In the genomic region with DNA sequence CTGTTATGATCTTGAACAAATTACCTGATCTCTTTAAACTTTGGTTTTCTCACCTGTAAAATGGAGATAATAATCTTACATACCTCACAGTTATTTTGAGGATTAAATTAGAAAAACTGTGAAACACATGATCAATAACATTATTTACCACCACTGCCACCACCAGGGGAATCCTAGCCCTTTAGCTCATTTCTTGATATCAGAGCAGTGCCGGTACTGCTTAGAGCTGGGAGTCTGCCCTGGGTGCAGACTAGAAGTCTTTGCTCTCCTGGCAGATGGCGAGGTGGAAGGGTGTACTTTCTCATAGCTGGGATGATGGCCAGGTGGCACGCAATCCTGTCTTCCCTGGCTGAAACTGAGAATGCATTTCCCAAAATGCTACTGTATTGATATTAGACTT, we compare ENCODE assay signal across 18 cellular contexts. TPM values are rescaled to one million over a fixed set of nuclear protein-coding genes. Genes with fewer than 3 reads are reported as not detected.
A peak's percentile ranks its signal among the peaks of the same experiment; 100 is the strongest.
DNase-seq lines count a peak whose midpoint lies in the region; ATAC-seq, FAIRE-seq and TF ChIP-seq lines count a peak whose summit lies in the region.
"Had no signal": no experiment of that assay in that cellular context is flagged by ENCODE, and none has a peak within 500 bp of the region (broad histone marks: within the 10 kb centered on the region; RNA-seq: fewer than 3 reads in every experiment).

No MANE protein-coding gene starts in this region.

- peaks cover 6% of the 10 kb centered on the region for H3K4me1 Mint-ChIP-seq in central memory CD8-positive, alpha-beta T cell
- H3K4me1 Mint-ChIP-seq in activated CD4-positive, alpha-beta T cell treated with anti-CD3 and anti-CD28 coated beads, Interleukin-2, amount 10 ng/mL, durations not matched to agents 7 days and 5 days: peaks cover 6% of the 10 kb centered on the region

- POLR2A ChIA-PET in activated CD4-positive, alpha-beta T cell treated with anti-CD3 and anti-CD28 coated beads, Interleukin-2, amount 10 ng/mL, durations not matched to agents 7 days and 5 days (lab: Charles Lee): no interaction called here

- no peak for FAIRE-seq in GM12891 (lab: Jason Lieb, UNC)
- FAIRE-seq: HTR-8/SVneo had no signal

- no peaks in the 10 kb centered on the region for H3K9me3 ChIP-seq in cardiac muscle cell (ENCODE audit: low read depth)
- no peaks in the 10 kb centered on the region for H3K9me3 ChIP-seq in left ventricle myocardium inferior (replicated peaks)
- H3K9me3 ChIP-seq: SJSA1 had no signal

- DNase-seq in cardiac muscle cell (ENCODE audit: low read depth in 1 of 2, low spot score in 1 of 2) (no peak), left ventricle myocardium inferior (no peak), NCI-H2171 treated with DMSO at 0.1 percent for 48 hours (lab: John Stamatoyannopoulos, UW) (peak; percentile 98), GM12891 (ENCODE audit: insufficient read length, low spot score) (no peak)
- DNase-seq in central memory CD8-positive, alpha-beta T cell (ENCODE audit: low spot score in 2 of 2): no peak
- DNase-seq in activated CD8-positive, alpha-beta memory T cell treated with anti-CD3 and anti-CD28 coated beads, Interleukin-2, amount 50 U/mL, for 48 hours: no peak
- DNase-seq in activated CD4-positive, alpha-beta T cell treated with anti-CD3 and anti-CD28 coated beads, Interleukin-2, amount 10 ng/mL, durations not matched to agents 7 days and 5 days: no peak
- DNase-seq: activated CD4-positive, alpha-beta T cell treated with anti-CD3 and anti-CD28 coated beads for 1 hour; GF-D8; NCI-H187 treated with DMSO at 0.1 percent for 48 hours; stimulated activated CD4-positive, alpha-beta T cell treated with anti-CD3 and anti-CD28 coated beads, Interleukin-1b, Interleukin-23, amount 100 ng/mL, for 48 hours; stimulated activated naive B cell treated with anti-CD40 and anti-IgM and Interleukin-4, amounts not matched to agents 10 μg/mL and 1 μg/mL and 100 μg/mL, for 72 hours had no signal

- TF ChIP-seq POLR2A in GM12891 (IDR thresholded peaks at IDR 0.05; ENCODE audit: low read depth, low read length): no peak

- intact Hi-C loops in left ventricle myocardium inferior (cut with micrococcal nuclease): no loop called here

- TF ChIP-seq CTCF in cardiac muscle cell (IDR thresholded peaks at IDR 0.05; ENCODE audit: low read depth, low read length): peak; percentile 9
- no peak for TF ChIP-seq CTCF in left ventricle myocardium inferior (IDR thresholded peaks at IDR 0.05; ENCODE audit: borderline replicate concordance)

- H3K27ac ChIP-seq in cardiac muscle cell: no peak overlapping the region
- H3K27ac ChIP-seq in left ventricle myocardium inferior (replicated peaks): no peak overlapping the region
- H3K27ac ChIP-seq: epithelial cell of prostate, parathyroid adenoma, SJSA1 had no signal

- H3K27ac Mint-ChIP-seq in central memory CD8-positive, alpha-beta T cell (ENCODE audit: low read depth): peak overlapping the region; percentile 46
- no peak overlapping the region for H3K27ac Mint-ChIP-seq in activated CD4-positive, alpha-beta T cell treated with anti-CD3 and anti-CD28 coated beads, Interleukin-2, amount 10 ng/mL, durations not matched to agents 7 days and 5 days
- H3K27ac Mint-ChIP-seq: activated T-helper 1 cell treated with anti-CD3 and anti-CD28 coated beads, Interleukin-12 subunit alpha, Interleukin-12 subunit beta, Interleukin-2, Interleukin-4 antibody, amounts not matched to agents 30 ng/mL and 10 ng/mL and 1 ng/mL, durations not matched to agents 14 hours and 24 hours and 36 hours; stimulated activated naive B cell treated with anti-CD40 and anti-IgM and Interleukin-4, amounts not matched to agents 10 μg/mL and 1 μg/mL and 100 μg/mL, for 72 hours had no signal

- no peak for ATAC-seq in central memory CD8-positive, alpha-beta T cell (replicated peaks; ENCODE audit: extremely low read depth, poor library complexity, severe bottlenecking)
- no peak for ATAC-seq in HG03108 (IDR thresholded peaks at IDR 0.05; ENCODE audit: unreplicated experiment)
- ATAC-seq: stimulated activated naive B cell treated with anti-CD40 and anti-IgM and Interleukin-4, amounts not matched to agents 10 μg/mL and 1 μg/mL and 100 μg/mL, for 72 hours had no signal

- H3K4me3 Mint-ChIP-seq in central memory CD8-positive, alpha-beta T cell: no peak overlapping the region
- no peak overlapping the region for H3K4me3 Mint-ChIP-seq in activated CD4-positive, alpha-beta T cell treated with anti-CD3 and anti-CD28 coated beads, Interleukin-2, amount 10 ng/mL, durations not matched to agents 7 days and 5 days
- H3K4me3 Mint-ChIP-seq: activated T-helper 1 cell treated with anti-CD3 and anti-CD28 coated beads, Interleukin-12 subunit alpha, Interleukin-12 subunit beta, Interleukin-2, Interleukin-4 antibody, amounts not matched to agents 30 ng/mL and 10 ng/mL and 1 ng/mL, durations not matched to agents 14 hours and 24 hours and 36 hours; stimulated activated naive B cell treated with anti-CD40 and anti-IgM and Interleukin-4, amounts not matched to agents 10 μg/mL and 1 μg/mL and 100 μg/mL, for 72 hours had no signal

- H3K4me3 ChIP-seq in cardiac muscle cell (no peak overlapping the region), left ventricle myocardium inferior (no peak overlapping the region)
- H3K4me3 ChIP-seq: SJSA1 had no signal

- CTCF ChIA-PET in activated CD4-positive, alpha-beta T cell treated with anti-CD3 and anti-CD28 coated beads, Interleukin-2, amount 10 ng/mL, durations not matched to agents 7 days and 5 days (lab: Charles Lee): interaction anchor here (1.2 kb wide), 1 partner anchor 62 kb away, joined by 3 read pairs; a partner anchor contains a TSS

- H3K9me3 Mint-ChIP-seq in central memory CD8-positive, alpha-beta T cell: no peaks in the 10 kb centered on the region
- H3K9me3 Mint-ChIP-seq in activated CD4-positive, alpha-beta T cell treated with anti-CD3 and anti-CD28 coated beads, Interleukin-2, amount 10 ng/mL, durations not matched to agents 7 days and 5 days: no peaks in the 10 kb centered on the region
- H3K9me3 Mint-ChIP-seq: activated T-helper 1 cell treated with anti-CD3 and anti-CD28 coated beads, Interleukin-12 subunit alpha, Interleukin-12 subunit beta, Interleukin-2, Interleukin-4 antibody, amounts not matched to agents 30 ng/mL and 10 ng/mL and 1 ng/mL, durations not matched to agents 14 hours and 24 hours and 36 hours; stimulated activated naive B cell treated with anti-CD40 and anti-IgM and Interleukin-4, amounts not matched to agents 10 μg/mL and 1 μg/mL and 100 μg/mL, for 72 hours had no signal

- H3K4me1 ChIP-seq in cardiac muscle cell (ENCODE audit: low read depth) (no peaks in the 10 kb centered on the region), left ventricle myocardium inferior (peaks cover 4% of the 10 kb centered on the region)
- H3K4me1 ChIP-seq: SJSA1 had no signal

- H3K36me3 ChIP-seq in cardiac muscle cell (no peaks in the 10 kb centered on the region), left ventricle myocardium inferior (no peaks in the 10 kb centered on the region)
- H3K36me3 ChIP-seq: SJSA1 had no signal

- no peaks in the 10 kb centered on the region for H3K36me3 Mint-ChIP-seq in central memory CD8-positive, alpha-beta T cell (ENCODE audit: insufficient read depth)
- H3K36me3 Mint-ChIP-seq in activated CD4-positive, alpha-beta T cell treated with anti-CD3 and anti-CD28 coated beads, Interleukin-2, amount 10 ng/mL, durations not matched to agents 7 days and 5 days (ENCODE audit: low read depth): no peaks in the 10 kb centered on the region
- H3K36me3 Mint-ChIP-seq: stimulated activated naive B cell treated with anti-CD40 and anti-IgM and Interleukin-4, amounts not matched to agents 10 μg/mL and 1 μg/mL and 100 μg/mL, for 72 hours had no signal

- H3K27me3 ChIP-seq in cardiac muscle cell (no peaks in the 10 kb centered on the region), left ventricle myocardium inferior (ENCODE audit: low read depth) (peaks cover 5% of the 10 kb centered on the region)
- H3K27me3 ChIP-seq: SJSA1 had no signal

- H3K27me3 Mint-ChIP-seq in central memory CD8-positive, alpha-beta T cell: no peaks in the 10 kb centered on the region
- peaks cover 11% of the 10 kb centered on the region for H3K27me3 Mint-ChIP-seq in activated CD4-positive, alpha-beta T cell treated with anti-CD3 and anti-CD28 coated beads, Interleukin-2, amount 10 ng/mL, durations not matched to agents 7 days and 5 days

TF ChIP-seq in GM12891, 5 proteins besides CTCF, POLR2A, EP300 and RAD21:
- TF ChIP-seq PAX5 (IDR thresholded peaks at IDR 0.05; ENCODE audit: insufficient read depth, low read length, severe bottlenecking) (no peak), SPI1 (IDR thresholded peaks at IDR 0.05; ENCODE audit: low read depth, low read length) (no peak), TAF1 (IDR thresholded peaks at IDR 0.05; ENCODE audit: low read depth, low read length) (no peak), POLR2AphosphoS5 (IDR thresholded peaks at IDR 0.05; ENCODE audit: low read depth, low read length) (no peak), POU2F2 (IDR thresholded peaks at IDR 0.05; ENCODE audit: low read depth, low read length) (no peak)
TF ChIP-seq in GM12891: peak in this region for 0.

RNA-seq across cellular contexts. Expression of a gene that starts 12.7 kb away (rescaled TPM):
- not detected in 2 replicates for total RNA-seq in cardiac muscle cell
- 0.57 and 1.5 TPM in 2 replicates for polyA plus RNA-seq in cardiac muscle cell
- not detected for total RNA-seq in left ventricle myocardium inferior
- 0.27 TPM for polyA plus RNA-seq in GM12891 (2012; ENCODE audit: low read depth, missing spikeins)
- total RNA-seq in activated CD4-positive, alpha-beta T cell treated with anti-CD3 and anti-CD28 coated beads, Interleukin-2, amount 10 ng/mL, durations not matched to agents 7 days and 5 days: not detected
- total RNA-seq: activated T-helper 1 cell treated with anti-CD3 and anti-CD28 coated beads, Interleukin-12 subunit alpha, Interleukin-12 subunit beta, Interleukin-2, Interleukin-4 antibody, amounts not matched to agents 30 ng/mL and 10 ng/mL and 1 ng/mL, durations not matched to agents 14 hours and 24 hours and 36 hours; SJSA1 had no signal
